Comparison of ENCODE assay signal across 8 cellular contexts in genomic region chr2:91659921-91660275, GRCh38.
A peak's percentile ranks its signal among the peaks of the same experiment; 100 is the strongest.
DNase-seq lines count a peak whose midpoint lies in the region; ATAC-seq, FAIRE-seq and TF ChIP-seq lines count a peak whose summit lies in the region.
"Not testable (repeated sequence)": the region's sequence is repeated elsewhere in the genome, so short reads cannot be mapped to it uniquely, and the experiment has no call there.

No MANE protein-coding gene starts in this region.

- H3K4me1 ChIP-seq in heart left ventricle, suprapubic skin: not testable (repeated sequence)

- not testable (repeated sequence) for TF ChIP-seq POLR2A in heart left ventricle (IDR thresholded peaks at IDR 0.05); suprapubic skin (IDR thresholded peaks at IDR 0.05)

- not testable (repeated sequence) for TF ChIP-seq CTCF in bronchial epithelial cell (IDR thresholded peaks at IDR 0.05; ENCODE audit: insufficient read depth, low read length, severe bottlenecking); heart left ventricle (IDR thresholded peaks at IDR 0.05); nephron (IDR thresholded peaks at IDR 0.05; ENCODE audit: unreplicated experiment in 3 of 3); suprapubic skin (IDR thresholded peaks at IDR 0.05)

- H3K4me3 ChIP-seq in bronchial epithelial cell (ENCODE audit: low read depth, low read length) (peak overlapping the region; percentile 20), heart left ventricle (peak overlapping the region in 8 of 12 donors; percentile 26 to 55 (median 42)), suprapubic skin (peak overlapping the region; percentile 50)

- not testable (repeated sequence) for FAIRE-seq in bronchial epithelial cell (lab: Jason Lieb, UNC)

- H3K27me3 Mint-ChIP-seq in nephron (ENCODE audit: low read depth) = not testable (repeated sequence)

- not testable (repeated sequence) for H3K27ac ChIP-seq in heart left ventricle, suprapubic skin

- not testable (repeated sequence) for H3K4me1 Mint-ChIP-seq in nephron

- not testable (repeated sequence) for H3K36me3 Mint-ChIP-seq in nephron (ENCODE audit: low read depth)

- intact Hi-C loops in heart left ventricle (cut with DNase I) = not testable (repeated sequence)

- H3K36me3 ChIP-seq in bronchial epithelial cell (ENCODE audit: control insufficient read depth, insufficient read depth, low read length); heart left ventricle; suprapubic skin: not testable (repeated sequence)

- H3K27ac Mint-ChIP-seq in nephron = not testable (repeated sequence)

- H3K9me3 ChIP-seq in heart left ventricle, suprapubic skin: not testable (repeated sequence)

- WGBS in heart left ventricle, 4 donors = 9 to 15% methylated on average over 23 to 26 of the region's 34 CpGs; no CpG with 5 or more reads in 2 of the 4 donors
- no CpG with 5 or more reads among the region's 34 CpGs for whole genome bisulfite sequencing in suprapubic skin

- not testable (repeated sequence) for TF ChIP-seq EP300 in suprapubic skin (IDR thresholded peaks at IDR 0.05)

- not testable (repeated sequence) for H3K9me3 Mint-ChIP-seq in nephron

- peak overlapping the region; percentile 80 to 86 (median 84) for H3K4me3 Mint-ChIP-seq in nephron

- H3K27me3 ChIP-seq in bronchial epithelial cell (ENCODE audit: control insufficient read depth, insufficient read depth, low read length); heart left ventricle; suprapubic skin: not testable (repeated sequence)

- DNase-seq in SW480 (ENCODE audit: low spot score) = peak; percentile 32
- peak; percentile 1 for DNase-seq in bronchial epithelial cell (ENCODE audit: low read depth)
- DNase-seq in heart left ventricle = peak in 2 of 5 donors; percentile 47 to 52
- DNase-seq in suprapubic skin (ENCODE audit: low spot score in 2 of 2) = not testable (repeated sequence)

- ATAC-seq in GM18517 (IDR thresholded peaks at IDR 0.05; ENCODE audit: unreplicated experiment) (peak; percentile 95), GM21737 (IDR thresholded peaks at IDR 0.05; ENCODE audit: unreplicated experiment) (peak; percentile 82), HG03354 (IDR thresholded peaks at IDR 0.05; ENCODE audit: poor library complexity, severe bottlenecking, unreplicated experiment) (peak; percentile 100), heart left ventricle (peak; percentile 75 to 100 (median 89))
